Comparison of ENCODE assay signal across 1 cellular context in genomic region chr20:14979472-14979986, GRCh38.
TF ChIP-seq lines count a peak whose summit lies in the region.

No MANE protein-coding gene starts in this region.

TF ChIP-seq in HepG2, 621 proteins besides CTCF, POLR2A, EP300 and RAD21 (continued from another document and continues in another):
- no peak for TF ChIP-seq ZNF407 (CRISPR knock-in tag; IDR thresholded peaks at IDR 0.05; ENCODE audit: not compliant biosample characterization)
- peak; percentile 85 for TF ChIP-seq HNF1A (IDR thresholded peaks at IDR 0.05; ENCODE audit: low read depth)
- TF ChIP-seq HNF1A (CRISPR knock-in tag; IDR thresholded peaks at IDR 0.05; ENCODE audit: borderline replicate concordance) = peak; percentile 95
- no peak for TF ChIP-seq BCL3 (CRISPR knock-in tag; IDR thresholded peaks at IDR 0.05)
- TF ChIP-seq ZMYM2 (CRISPR knock-in tag; IDR thresholded peaks at IDR 0.05) = no peak
- TF ChIP-seq, protein P1, sequence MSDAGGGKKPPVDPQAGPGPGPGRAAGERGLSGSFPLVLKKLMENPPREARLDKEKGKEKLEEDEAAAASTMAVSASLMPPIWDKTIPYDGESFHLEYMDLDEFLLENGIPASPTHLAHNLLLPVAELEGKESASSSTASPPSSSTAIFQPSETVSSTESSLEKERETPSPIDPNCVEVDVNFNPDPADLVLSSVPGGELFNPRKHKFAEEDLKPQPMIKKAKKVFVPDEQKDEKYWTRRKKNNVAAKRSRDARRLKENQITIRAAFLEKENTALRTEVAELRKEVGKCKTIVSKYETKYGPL (CRISPR knock-in tag; IDR thresholded peaks at IDR 0.05) = no peak; the same call in 1 of the 2 replicates
- no peak for TF ChIP-seq ZBTB1 (CRISPR knock-in tag; IDR thresholded peaks at IDR 0.05; ENCODE audit: borderline replicate concordance)
- TF ChIP-seq ZNF12 (CRISPR knock-in tag; IDR thresholded peaks at IDR 0.05) = no peak; the same call in none of the 2 replicates
- TF ChIP-seq ZIK1 (CRISPR knock-in tag; IDR thresholded peaks at IDR 0.05; ENCODE audit: borderline replicate concordance, low read depth) = no peak
- peak; percentile 99 for TF ChIP-seq NCOA2 (CRISPR knock-in tag; IDR thresholded peaks at IDR 0.05)
- no peak for TF ChIP-seq FOXM1 (CRISPR knock-in tag; IDR thresholded peaks at IDR 0.05)
- no peak for TF ChIP-seq PAWR (CRISPR knock-in tag; IDR thresholded peaks at IDR 0.05; ENCODE audit: borderline replicate concordance)
- TF ChIP-seq, protein P2, sequence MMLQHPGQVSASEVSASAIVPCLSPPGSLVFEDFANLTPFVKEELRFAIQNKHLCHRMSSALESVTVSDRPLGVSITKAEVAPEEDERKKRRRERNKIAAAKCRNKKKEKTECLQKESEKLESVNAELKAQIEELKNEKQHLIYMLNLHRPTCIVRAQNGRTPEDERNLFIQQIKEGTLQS (CRISPR knock-in tag; IDR thresholded peaks at IDR 0.05) = peak; percentile 92
- TF ChIP-seq SALL2 (CRISPR knock-in tag; IDR thresholded peaks at IDR 0.05) = no peak
- peak; percentile 60 for TF ChIP-seq ONECUT2 (CRISPR knock-in tag; IDR thresholded peaks at IDR 0.05)
- no peak for TF ChIP-seq ZKSCAN1 (IDR thresholded peaks at IDR 0.05; ENCODE audit: low read length)
- peak; percentile 98 for TF ChIP-seq ZGPAT (CRISPR knock-in tag; IDR thresholded peaks at IDR 0.05)
- TF ChIP-seq ZNF605 (CRISPR knock-in tag; IDR thresholded peaks at IDR 0.05) = no peak
- TF ChIP-seq SMAD3 (CRISPR knock-in tag; IDR thresholded peaks at IDR 0.05) = peak; percentile 79; the same call in 1 of the 2 replicates
- TF ChIP-seq ZNF768 (CRISPR knock-in tag; IDR thresholded peaks at IDR 0.05) = no peak
- peak; percentile 81 for TF ChIP-seq SOX13 (IDR thresholded peaks at IDR 0.05)
- TF ChIP-seq SOX13 (CRISPR knock-in tag; conservative IDR thresholded peaks at IDR 0.05 in 1 of 2, IDR thresholded peaks at IDR 0.05 in 1 of 2) = peak in 1 of 2 experiments; percentile 99; a peak in 2 of 4 replicates
- no peak for TF ChIP-seq ZBTB42 (CRISPR knock-in tag; IDR thresholded peaks at IDR 0.05)
- TF ChIP-seq, protein P3, sequence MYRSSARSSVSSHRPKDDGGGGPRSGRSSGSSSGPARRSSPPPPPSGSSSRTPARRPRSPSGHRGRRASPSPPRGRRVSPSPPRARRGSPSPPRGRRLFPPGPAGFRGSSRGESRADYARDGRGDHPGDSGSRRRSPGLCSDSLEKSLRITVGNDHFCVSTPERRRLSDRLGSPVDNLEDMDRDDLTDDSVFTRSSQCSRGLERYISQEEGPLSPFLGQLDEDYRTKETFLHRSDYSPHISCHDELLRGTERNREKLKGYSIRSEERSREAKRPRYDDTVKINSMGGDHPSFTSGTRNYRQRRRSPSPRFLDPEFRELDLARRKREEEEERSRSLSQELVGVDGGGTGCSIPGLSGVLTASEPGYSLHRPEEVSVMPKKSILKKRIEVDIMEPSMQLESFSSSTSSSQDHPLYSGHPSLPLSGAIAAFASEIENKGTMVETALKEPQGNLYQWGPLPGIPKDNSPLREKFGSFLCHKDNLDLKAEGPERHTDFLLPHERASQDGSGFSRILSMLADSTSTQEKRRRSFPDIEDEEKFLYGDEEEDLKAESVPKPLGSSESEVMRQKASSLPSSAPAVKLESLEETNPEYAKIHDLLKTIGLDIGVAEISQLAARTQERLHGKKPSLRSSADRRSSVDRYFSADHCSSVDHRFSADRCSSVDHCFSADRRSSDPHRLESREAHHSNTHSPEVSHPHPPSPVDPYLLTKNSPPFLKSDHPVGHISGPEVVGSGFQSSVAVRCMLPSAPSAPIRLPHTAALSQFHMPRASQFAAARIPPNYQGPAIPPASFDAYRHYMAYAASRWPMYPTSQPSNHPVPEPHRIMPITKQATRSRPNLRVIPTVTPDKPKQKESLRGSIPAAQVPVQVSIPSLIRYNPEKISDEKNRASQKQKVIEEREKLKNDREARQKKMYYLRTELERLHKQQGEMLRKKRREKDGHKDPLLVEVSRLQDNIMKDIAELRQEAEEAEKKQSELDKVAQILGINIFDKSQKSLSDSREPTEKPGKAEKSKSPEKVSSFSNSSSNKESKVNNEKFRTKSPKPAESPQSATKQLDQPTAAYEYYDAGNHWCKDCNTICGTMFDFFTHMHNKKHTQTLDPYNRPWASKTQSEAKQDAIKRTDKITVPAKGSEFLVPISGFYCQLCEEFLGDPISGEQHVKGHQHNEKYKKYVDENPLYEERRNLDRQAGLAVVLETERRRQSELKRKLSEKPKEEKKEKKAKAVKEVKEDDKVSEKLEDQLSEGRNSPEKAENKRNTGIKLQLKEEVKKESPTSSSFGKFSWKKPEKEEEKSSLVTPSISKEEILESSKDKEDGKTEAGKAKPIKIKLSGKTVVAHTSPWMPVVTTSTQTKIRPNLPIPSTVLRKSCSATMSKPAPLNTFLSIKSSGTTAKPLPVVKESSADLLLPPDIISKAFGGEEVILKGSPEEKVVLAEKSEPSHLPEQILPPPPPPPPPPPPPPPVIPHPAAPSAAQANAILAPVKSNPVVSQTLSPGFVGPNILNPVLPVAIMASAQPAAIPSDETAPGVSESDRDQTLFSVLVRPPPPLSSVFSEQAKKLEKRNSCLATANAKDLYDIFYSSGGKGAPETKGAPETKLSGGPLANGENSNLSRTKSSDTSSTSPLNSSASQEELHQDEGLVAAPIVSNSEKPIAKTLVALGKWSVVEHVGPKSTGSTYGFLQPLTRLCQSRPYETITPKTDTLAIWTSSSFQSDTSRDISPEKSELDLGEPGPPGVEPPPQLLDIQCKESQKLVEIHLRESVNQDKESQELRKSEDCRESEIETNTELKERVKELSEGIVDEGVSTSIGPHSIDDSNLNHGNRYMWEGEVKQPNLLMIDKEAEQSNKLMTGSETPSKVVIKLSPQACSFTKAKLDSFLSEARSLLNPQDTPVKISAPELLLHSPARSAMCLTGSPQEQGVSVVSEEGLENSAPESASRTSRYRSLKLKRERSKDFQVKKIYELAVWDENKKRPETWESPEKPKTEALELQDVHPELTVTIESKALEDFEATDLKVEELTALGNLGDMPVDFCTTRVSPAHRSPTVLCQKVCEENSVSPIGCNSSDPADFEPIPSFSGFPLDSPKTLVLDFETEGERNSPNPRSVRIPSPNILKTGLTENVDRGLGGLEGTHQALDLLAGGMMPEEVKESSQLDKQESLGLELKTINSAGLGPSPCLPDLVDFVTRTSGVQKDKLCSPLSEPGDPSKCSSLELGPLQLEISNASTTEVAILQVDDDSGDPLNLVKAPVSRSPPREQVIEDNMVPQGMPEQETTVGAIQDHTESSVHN (CRISPR knock-in tag; IDR thresholded peaks at IDR 0.05) = no peak
- TF ChIP-seq ZNF160 (CRISPR knock-in tag; IDR thresholded peaks at IDR 0.05) = no peak
- no peak for TF ChIP-seq ZNF598 (CRISPR knock-in tag; IDR thresholded peaks at IDR 0.05; ENCODE audit: borderline replicate concordance)
- 0 out of 2 replicates have a peak, but pooled peaks have one; percentile 44 for TF ChIP-seq LCORL (IDR thresholded peaks at IDR 0.05)
- no peak for TF ChIP-seq LCORL (CRISPR knock-in tag; IDR thresholded peaks at IDR 0.05)
- TF ChIP-seq, protein P4, sequence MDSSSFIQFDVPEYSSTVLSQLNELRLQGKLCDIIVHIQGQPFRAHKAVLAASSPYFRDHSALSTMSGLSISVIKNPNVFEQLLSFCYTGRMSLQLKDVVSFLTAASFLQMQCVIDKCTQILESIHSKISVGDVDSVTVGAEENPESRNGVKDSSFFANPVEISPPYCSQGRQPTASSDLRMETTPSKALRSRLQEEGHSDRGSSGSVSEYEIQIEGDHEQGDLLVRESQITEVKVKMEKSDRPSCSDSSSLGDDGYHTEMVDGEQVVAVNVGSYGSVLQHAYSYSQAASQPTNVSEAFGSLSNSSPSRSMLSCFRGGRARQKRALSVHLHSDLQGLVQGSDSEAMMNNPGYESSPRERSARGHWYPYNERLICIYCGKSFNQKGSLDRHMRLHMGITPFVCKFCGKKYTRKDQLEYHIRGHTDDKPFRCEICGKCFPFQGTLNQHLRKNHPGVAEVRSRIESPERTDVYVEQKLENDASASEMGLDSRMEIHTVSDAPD (CRISPR knock-in tag; IDR thresholded peaks at IDR 0.05) = no peak
- TF ChIP-seq POGZ (CRISPR knock-in tag; IDR thresholded peaks at IDR 0.05) = peak; percentile 72
